Comparison of ENCODE assay signal across 13 cellular contexts in the genomic region with DNA sequence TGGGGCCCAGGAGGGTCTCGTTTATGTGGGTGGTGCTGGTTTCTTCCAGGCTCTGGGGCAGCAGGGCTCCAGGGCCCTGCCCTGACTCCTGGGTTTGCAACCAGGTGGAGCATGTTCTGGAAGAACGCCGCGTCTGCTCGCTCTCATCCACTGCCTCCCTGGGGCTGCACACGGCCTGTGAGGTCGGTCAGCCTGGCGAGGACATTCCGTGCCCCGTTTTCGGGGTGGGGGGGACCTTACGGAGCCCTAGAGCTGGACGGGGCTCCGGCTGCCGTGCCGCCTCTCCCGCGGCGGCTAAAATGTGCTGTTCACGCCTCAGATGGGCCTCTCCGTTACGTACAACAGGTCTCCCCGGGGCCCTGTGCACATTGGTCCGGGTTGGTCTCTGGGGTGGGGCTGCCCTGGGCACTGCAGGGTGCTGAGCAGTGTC. TPM values are rescaled to one million over a fixed set of nuclear protein-coding genes. Genes with fewer than 3 reads are reported as not detected.
A peak's percentile ranks its signal among the peaks of the same experiment; 100 is the strongest.
DNase-seq lines count a peak whose midpoint lies in the region; ATAC-seq, FAIRE-seq and TF ChIP-seq lines count a peak whose summit lies in the region.
"Had no signal": no experiment of that assay in that cellular context is flagged by ENCODE, and none has a peak within 500 bp of the region (broad histone marks: within the 10 kb centered on the region; RNA-seq: fewer than 3 reads in every experiment).

No MANE protein-coding gene starts in this region.

- H3K4me2 ChIP-seq in K562 (ENCODE audit: insufficient read depth, low read length) (no peak overlapping the region), keratinocyte (ENCODE audit: control insufficient read depth, extremely low read depth, insufficient read depth, low read depth, low read length) (peak overlapping the region; percentile 84)

- H3K27ac Mint-ChIP-seq in chondrocyte (ENCODE audit: unreplicated experiment), result no peak overlapping the region
- H3K27ac Mint-ChIP-seq: activated T-helper 2 cell treated with anti-CD3 and anti-CD28 coated beads, Interferon-gamma antibody, Interleukin-2, Interleukin-4, amounts not matched to agents 10 μg/mL and 5 μg/mL and 100 μg/mL, durations not matched to agents 14 hours and 24 hours and 36 hours had no signal

- in situ Hi-C loops in K562 (cut with MboI), result no loop called here

- DNase-seq in K562 (ENCODE audit: extremely low read depth in 1 of 4, low spot score in 3 of 4), result no peak
- no peak for DNase-seq in keratinocyte (ENCODE audit: low read depth, low spot score)
- peak in 1 of 2 donors; percentile 65 for DNase-seq in psoas muscle
- no peak for DNase-seq in chondrocyte (ENCODE audit: low spot score)
- DNase-seq in D341Med (ENCODE audit: low spot score), result no peak
- no peak for DNase-seq in AG08396 (ENCODE audit: low spot score)
- DNase-seq: NCI-H446 treated with DMSO at 0.1 percent for 48 hours, SHP77 had no signal

- no peaks in the 10 kb centered on the region for H3K9me3 ChIP-seq in K562 (replicated peaks; ENCODE audit: control insufficient read depth, insufficient read depth, low read depth, low read length)
- H3K9me3 ChIP-seq in keratinocyte (ENCODE audit: control insufficient read depth, low read depth, low read length), result no peaks in the 10 kb centered on the region
- no peaks in the 10 kb centered on the region for H3K9me3 ChIP-seq in psoas muscle

- H3K9me3 Mint-ChIP-seq in chondrocyte (ENCODE audit: low read depth), result no peaks in the 10 kb centered on the region
- H3K9me3 Mint-ChIP-seq: activated T-helper 2 cell treated with anti-CD3 and anti-CD28 coated beads, Interferon-gamma antibody, Interleukin-2, Interleukin-4, amounts not matched to agents 10 μg/mL and 5 μg/mL and 100 μg/mL, durations not matched to agents 14 hours and 24 hours and 36 hours had no signal

- CTCF ChIA-PET in K562 (lab: Yijun Ruan, JAX; ENCODE audit: low intra/inter-chr PET ratio), result no interaction called here

- H3K4me1 ChIP-seq in ACC112 (ENCODE audit: control insufficient read depth, insufficient read depth, low read length, unreplicated experiment) (peaks cover 27% of the 10 kb centered on the region), K562 (replicated peaks in 1 of 2; ENCODE audit: control insufficient read depth in 2 of 2, insufficient read depth in 2 of 2, low read length in 2 of 2) (peaks cover 17 to 82% of the 10 kb centered on the region in 2 experiments; a peak in 4 of 5 replicates), keratinocyte (ENCODE audit: control insufficient read depth, extremely low read depth, insufficient read depth, low read length) (peaks cover 29% of the 10 kb centered on the region), psoas muscle (peaks cover 54% of the 10 kb centered on the region)

- H3K4me3 ChIP-seq in ACC112 (ENCODE audit: low read depth, low read length) (peak overlapping the region; percentile 98), K562 (no peak overlapping the region), keratinocyte (ENCODE audit: control insufficient read depth in 2 of 3, extremely low read depth in 1 of 3, insufficient read depth in 2 of 3, low read depth in 1 of 3, low read length in 3 of 3) (peak overlapping the region; percentile 12 to 86 (median 22)), psoas muscle (peak overlapping the region; percentile 98)

- TF ChIP-seq RAD21 in K562 (CRISPR knock-in tag; conservative IDR thresholded peaks at IDR 0.05 in 1 of 2, IDR thresholded peaks at IDR 0.05 in 1 of 2), result no peak

- BruUV-seq in K562 (replicated peaks; lab: Mats Ljungman, UMichigan), result no TSS peak

- H3K79me2 ChIP-seq in ACC112 (ENCODE audit: control insufficient read depth, insufficient read depth, low read length, unreplicated experiment) (peaks cover 81% of the 10 kb centered on the region), K562 (ENCODE audit: control insufficient read depth, insufficient read depth, low read length) (peaks cover 78% of the 10 kb centered on the region), keratinocyte (ENCODE audit: control insufficient read depth, insufficient read depth, low read length) (peaks cover 80% of the 10 kb centered on the region)

- 78% methylated on average over 11 of the region's 24 CpGs for WGBS in K562 (ENCODE audit: insufficient coverage, low coverage, missing lambda C conversion rate)
- WGBS in psoas muscle, 3 donors, result 14 to 54% (median 18%) methylated on average over 24 of the region's 24 CpGs

- ATAC-seq in K562, result no peak
- peak in 2 of 4 donors; percentile 10 to 32 for ATAC-seq in psoas muscle
- no peak for ATAC-seq in GM21390 (IDR thresholded peaks at IDR 0.05; ENCODE audit: unreplicated experiment)
- ATAC-seq: HCT116 had no signal

- no peak for TF ChIP-seq POLR2A in K562 (conservative IDR thresholded peaks at IDR 0.05)

- H3K4me3 Mint-ChIP-seq in chondrocyte (ENCODE audit: unreplicated experiment), result no peak overlapping the region

- H2AFZ ChIP-seq in ACC112 (ENCODE audit: low read length, unreplicated experiment), result no peak overlapping the region
- H2AFZ ChIP-seq in K562 (ENCODE audit: low read depth, low read length), result no peak overlapping the region
- H2AFZ ChIP-seq in keratinocyte (ENCODE audit: control insufficient read depth, low read length), result no peak overlapping the region

- peak overlapping the region in 1 of 2 experiments; percentile 54; a peak in 1 of 4 replicates for H3K9ac ChIP-seq in K562 (ENCODE audit: insufficient read depth in 1 of 2, low read depth in 2 of 2, low read length in 2 of 2)
- peak overlapping the region; percentile 76 for H3K9ac ChIP-seq in keratinocyte (ENCODE audit: control insufficient read depth, extremely low read depth, insufficient read depth, low read length)

- intact Hi-C loops in K562 (cut with micrococcal nuclease) (no loop called here), psoas muscle (cut with DNase I) (no loop called here)

- H4K20me1 ChIP-seq in K562 (replicated peaks; ENCODE audit: control insufficient read depth, insufficient read depth, low read length) (peaks cover 72% of the 10 kb centered on the region), keratinocyte (ENCODE audit: control insufficient read depth, extremely low read depth, insufficient read depth, low read length) (peaks cover 5% of the 10 kb centered on the region)

- no peak for TF ChIP-seq EP300 in K562 (IDR thresholded peaks at IDR 0.05; ENCODE audit: low read length)

- H3K27me3 Mint-ChIP-seq in chondrocyte (ENCODE audit: low read depth), result no peaks in the 10 kb centered on the region

- peaks cover 3% of the 10 kb centered on the region for H3K9me1 ChIP-seq in K562 (ENCODE audit: control insufficient read depth, insufficient read depth, low read length)
- H3K9me1 ChIP-seq in keratinocyte (ENCODE audit: control insufficient read depth, extremely low read depth, insufficient read depth, low read length), result no peaks in the 10 kb centered on the region

- POLR2A ChIA-PET in K562 (lab: Yijun Ruan, JAX), result interaction anchor here (0.7 to 0.8 kb wide), 2 partner anchors 22 to 27 kb away, joined by 3 read pairs; no protein-coding TSS in a partner anchor

- no peak for FAIRE-seq in K562 (lab: Jason Lieb, UNC)
- FAIRE-seq in keratinocyte (lab: Jason Lieb, UNC), result no peak

- H3K27ac ChIP-seq in ACC112 (ENCODE audit: low read depth, low read length) (no peak overlapping the region), K562 (ENCODE audit: extremely low read depth, low read depth, low read length) (no peak overlapping the region), keratinocyte (ENCODE audit: control insufficient read depth, insufficient read depth, low read length) (no peak overlapping the region), psoas muscle (peak overlapping the region; percentile 86)

- TF ChIP-seq CTCF in K562 (IDR thresholded peaks at IDR 0.05 in 2 of 3, conservative IDR thresholded peaks at IDR 0.05 in 1 of 3; ENCODE audit: insufficient read depth in 2 of 3, low read depth in 1 of 3, low read length in 3 of 3) (no peak), keratinocyte (optimal IDR thresholded peaks at IDR 0.05 in 1 of 3, IDR thresholded peaks at IDR 0.05 in 1 of 3, conservative IDR thresholded peaks at IDR 0.05 in 1 of 3; ENCODE audit: extremely low read depth in 1 of 3, insufficient read depth in 2 of 3, low read length in 3 of 3) (no peak), psoas muscle (IDR thresholded peaks at IDR 0.05) (no peak), chondrocyte (IDR thresholded peaks at IDR 0.05) (no peak)

- H3K27me3 ChIP-seq in ACC112 (ENCODE audit: insufficient read depth, low read length), result no peaks in the 10 kb centered on the region
- no peaks in the 10 kb centered on the region for H3K27me3 ChIP-seq in K562 (ENCODE audit: control insufficient read depth in 2 of 2, insufficient read depth in 2 of 2, low read length in 2 of 2)
- H3K27me3 ChIP-seq in keratinocyte (ENCODE audit: control insufficient read depth, extremely low read depth, insufficient read depth, low read length), result no peaks in the 10 kb centered on the region
- H3K27me3 ChIP-seq in psoas muscle (ENCODE audit: insufficient read depth in 3 of 3, low read length in 2 of 3), result no peaks in the 10 kb centered on the region

- H3K36me3 ChIP-seq in ACC112 (ENCODE audit: insufficient read depth, low read length), result no peaks in the 10 kb centered on the region
- peaks cover 3% of the 10 kb centered on the region; the same call in 1 of the 3 replicates for H3K36me3 ChIP-seq in K562 (ENCODE audit: control insufficient read depth, insufficient read depth, low read length)
- H3K36me3 ChIP-seq in keratinocyte (ENCODE audit: control insufficient read depth in 2 of 2, extremely low read depth in 1 of 2, insufficient read depth in 2 of 2, low read length in 2 of 2), result no peaks in the 10 kb centered on the region
- no peaks in the 10 kb centered on the region for H3K36me3 ChIP-seq in psoas muscle (ENCODE audit: insufficient read depth in 1 of 2, low read depth in 1 of 2)

- dilution Hi-C loops in keratinocyte (cut with MboI; ENCODE audit: extremely low pct_ligation_motif_present, low sequenced_read_pairs), result no loop called here

- peaks cover 43% of the 10 kb centered on the region for H3K4me1 Mint-ChIP-seq in chondrocyte (ENCODE audit: low read depth)

- H3K36me3 Mint-ChIP-seq in chondrocyte (ENCODE audit: low read depth), result no peaks in the 10 kb centered on the region

RNA-seq across cellular contexts. Expression of a gene that starts 3.3 kb away (rescaled TPM):
- 18.8 and 42.3 TPM in 2 replicates for total RNA-seq in K562 (2011; cell fraction: chromatin; rRNA removed; ENCODE audit: low replicate concordance)
- 20.7 and 22.8 TPM in 2 replicates for total RNA-seq in K562 (2011; cell fraction: nucleolus; rRNA removed)
- 12.6 and 17.6 TPM in 2 replicates for total RNA-seq in K562 (2011; cell fraction: nucleoplasm; rRNA removed)
- total RNA-seq in K562 (2014; rRNA removed) (14.5 and 19.3 TPM in 2 replicates), K562 (2014; rRNA removed; fragmentation: Illumina TruSeq; extraction: Trizol) (7.0 and 12.7 TPM in 2 replicates), K562 (2015; rRNA removed; fragmentation: Illumina TruSeq; extraction: Trizol) (13.4 and 16.5 TPM in 2 replicates), K562 (2021) (24.3 and 24.8 TPM in 2 replicates), psoas muscle (10 to 100 TPM; 46.7 to 62.4 (median 52.0) TPM), chondrocyte (62.1 to 68.9 TPM (median 68.1 TPM) in 3 replicates)
- polyA plus RNA-seq in K562 (2011; rRNA removed) (3.6 and 9.7 TPM in 2 replicates), K562 (2014; fragmentation: Illumina TruSeq; extraction: Trizol) (23.5 and 24.5 TPM in 2 replicates), K562 (2014; fragmentation: Nextera tagmentation; extraction: Ambion mirVana) (under 1 TPM; 0.18 to 0.21 TPM), K562 (2014; rRNA removed) (16.6 and 18.2 TPM in 2 replicates), keratinocyte (12.7 to 47.8 TPM (median 17.6 TPM) in 3 replicates), psoas muscle (10 to 100 TPM; 32.9 to 85.2 (median 33.4) TPM)
- polyA plus RNA-seq in K562 (2011; cell fraction: cytosol; rRNA removed), result 11.1 and 14.7 TPM in 2 replicates
- 18.1 and 22.6 TPM in 2 replicates for polyA plus RNA-seq in K562 (2011; cell fraction: nucleus; rRNA removed)
- polyA plus RNA-seq in K562 (2012), result 22.6 and 23.5 TPM in 2 replicates
- 1.6 and 10.8 TPM in 2 replicates for polyA minus RNA-seq in K562 (2011; rRNA and poly(A)+ RNA removed)
- polyA minus RNA-seq in K562 (2011; cell fraction: cytosol; rRNA and poly(A)+ RNA removed), result 10.8 and 11.5 TPM in 2 replicates
- polyA minus RNA-seq in K562 (2011; cell fraction: nucleus; rRNA and poly(A)+ RNA removed), result 4.6 and 5.7 TPM in 2 replicates
- 5.3 TPM for polyA plus RNA-seq in keratinocyte (2011; ENCODE audit: low read depth)
- polyA plus RNA-seq in keratinocyte (2011; cell fraction: cytosol; rRNA removed), result 23.6 and 40.7 TPM in 2 replicates
- polyA plus RNA-seq in keratinocyte (2011; cell fraction: nucleus; rRNA removed), result 30.7 and 37.7 TPM in 2 replicates
- polyA plus RNA-seq in keratinocyte (2012; ENCODE audit: low replicate concordance), result 30.2 and 62.2 TPM in 2 replicates
- 28.8 to 128 TPM (median 38.1 TPM) in 3 replicates for polyA minus RNA-seq in keratinocyte
- 40.5 TPM for polyA minus RNA-seq in keratinocyte (2011; cell fraction: cytosol; rRNA and poly(A)+ RNA removed)
- polyA minus RNA-seq in keratinocyte (2011; cell fraction: nucleus; rRNA and poly(A)+ RNA removed), result 17.4 and 19.7 TPM in 2 replicates

RNA-seq across cellular contexts. Expression of a gene that starts 35.2 kb away (rescaled TPM):
- total RNA-seq in K562 (2011; cell fraction: chromatin; rRNA removed; ENCODE audit: low replicate concordance), result 147 and 335 TPM in 2 replicates
- 259 and 282 TPM in 2 replicates for total RNA-seq in K562 (2011; cell fraction: nucleolus; rRNA removed)
- total RNA-seq in K562 (2011; cell fraction: nucleoplasm; rRNA removed), result 209 and 242 TPM in 2 replicates
- total RNA-seq in K562 (2014; rRNA removed) (264 and 355 TPM in 2 replicates), K562 (2014; rRNA removed; fragmentation: Illumina TruSeq; extraction: Trizol) (75.8 and 89.1 TPM in 2 replicates), K562 (2015; rRNA removed; fragmentation: Illumina TruSeq; extraction: Trizol) (172 and 178 TPM in 2 replicates), K562 (2021) (347 and 360 TPM in 2 replicates), psoas muscle (100 to 1,000 TPM; 390 to 607 (median 551) TPM), chondrocyte (223 to 306 TPM (median 303 TPM) in 3 replicates)
- polyA plus RNA-seq in K562 (2011; rRNA removed) (280 and 366 TPM in 2 replicates), K562 (2014; fragmentation: Illumina TruSeq; extraction: Trizol) (235 and 381 TPM in 2 replicates), K562 (2014; fragmentation: Nextera tagmentation; extraction: Ambion mirVana) (1 to 10 TPM; 2.0 to 6.2 TPM), K562 (2014; rRNA removed) (316 and 334 TPM in 2 replicates), keratinocyte (249 to 337 TPM (median 316 TPM) in 3 replicates), psoas muscle (100 to 1,000 TPM; 450 to 786 (median 780) TPM)
- 357 and 770 TPM in 2 replicates for polyA plus RNA-seq in K562 (2011; cell fraction: cytosol; rRNA removed)
- polyA plus RNA-seq in K562 (2011; cell fraction: nucleus; rRNA removed), result 343 and 561 TPM in 2 replicates
- polyA plus RNA-seq in K562 (2012), result 396 and 430 TPM in 2 replicates
- polyA minus RNA-seq in K562 (2011; rRNA and poly(A)+ RNA removed), result 222 and 305 TPM in 2 replicates
- polyA minus RNA-seq in K562 (2011; cell fraction: cytosol; rRNA and poly(A)+ RNA removed), result 290 and 401 TPM in 2 replicates
- polyA minus RNA-seq in K562 (2011; cell fraction: nucleus; rRNA and poly(A)+ RNA removed), result 64.5 and 71.5 TPM in 2 replicates
- 171 TPM for polyA plus RNA-seq in keratinocyte (2011; ENCODE audit: low read depth)
- polyA plus RNA-seq in keratinocyte (2011; cell fraction: cytosol; rRNA removed), result 305 and 467 TPM in 2 replicates
- 152 and 214 TPM in 2 replicates for polyA plus RNA-seq in keratinocyte (2011; cell fraction: nucleus; rRNA removed)
- polyA plus RNA-seq in keratinocyte (2012; ENCODE audit: low replicate concordance), result 144 and 286 TPM in 2 replicates
- 324 to 462 TPM (median 417 TPM) in 3 replicates for polyA minus RNA-seq in keratinocyte
- polyA minus RNA-seq in keratinocyte (2011; cell fraction: cytosol; rRNA and poly(A)+ RNA removed), result 635 TPM
- polyA minus RNA-seq in keratinocyte (2011; cell fraction: nucleus; rRNA and poly(A)+ RNA removed), result 62.3 and 73.5 TPM in 2 replicates

RNA-seq across cellular contexts. Expression of a gene that starts 38.4 kb away (rescaled TPM):
- 0.35 TPM in 1 of 2 replicates, not detected in the other for total RNA-seq in K562 (2011; cell fraction: chromatin; rRNA removed; ENCODE audit: low replicate concordance)
- total RNA-seq in K562 (2011; cell fraction: nucleolus; rRNA removed), result 0.13 and 0.17 TPM in 2 replicates
- not detected in 2 replicates for total RNA-seq in K562 (2011; cell fraction: nucleoplasm; rRNA removed)
- total RNA-seq in K562 (2014; rRNA removed), result 0.09 TPM in 1 of 2 replicates, not detected in the other
- 0.07 and 0.13 TPM in 2 replicates for total RNA-seq in K562 (2014; rRNA removed; fragmentation: Illumina TruSeq; extraction: Trizol)
- 0.19 and 0.22 TPM in 2 replicates for total RNA-seq in K562 (2015; rRNA removed; fragmentation: Illumina TruSeq; extraction: Trizol)
- total RNA-seq in K562 (2021), result 0.13 and 0.24 TPM in 2 replicates
- 0.19 and 0.22 TPM in 2 replicates for polyA plus RNA-seq in K562 (2011; rRNA removed)
- 0.18 and 0.25 TPM in 2 replicates for polyA plus RNA-seq in K562 (2011; cell fraction: cytosol; rRNA removed)
- 0.29 and 0.40 TPM in 2 replicates for polyA plus RNA-seq in K562 (2011; cell fraction: nucleus; rRNA removed)
- polyA plus RNA-seq in K562 (2012), result 0.65 and 0.76 TPM in 2 replicates
- 0.10 and 0.22 TPM in 2 replicates for polyA plus RNA-seq in K562 (2014; fragmentation: Illumina TruSeq; extraction: Trizol)
- under 1 TPM in 1 of 2 experiments, not detected in 1; 0.03 TPM for polyA plus RNA-seq in K562 (2014; fragmentation: Nextera tagmentation; extraction: Ambion mirVana)
- 0.11 and 0.35 TPM in 2 replicates for polyA plus RNA-seq in K562 (2014; rRNA removed)
- polyA minus RNA-seq in K562 (2011; rRNA and poly(A)+ RNA removed), result 0.27 TPM in 1 of 2 replicates, not detected in the other
- polyA minus RNA-seq in K562 (2011; cell fraction: cytosol; rRNA and poly(A)+ RNA removed), result not detected in 2 replicates
- polyA minus RNA-seq in K562 (2011; cell fraction: nucleus; rRNA and poly(A)+ RNA removed), result 0.13 TPM in 1 of 2 replicates, not detected in the other
- polyA plus RNA-seq in keratinocyte, result 60.0 to 77.0 TPM (median 71.9 TPM) in 3 replicates
- 31.8 TPM for polyA plus RNA-seq in keratinocyte (2011; ENCODE audit: low read depth)
- polyA plus RNA-seq in keratinocyte (2011; cell fraction: cytosol; rRNA removed), result 59.1 and 99.8 TPM in 2 replicates
- polyA plus RNA-seq in keratinocyte (2011; cell fraction: nucleus; rRNA removed), result 31.2 and 40.4 TPM in 2 replicates
- polyA plus RNA-seq in keratinocyte (2012; ENCODE audit: low replicate concordance), result 92.2 and 95.0 TPM in 2 replicates
- polyA minus RNA-seq in keratinocyte, result 47.1 to 107 TPM (median 56.3 TPM) in 3 replicates
- polyA minus RNA-seq in keratinocyte (2011; cell fraction: cytosol; rRNA and poly(A)+ RNA removed), result 115 TPM
- 30.8 and 32.5 TPM in 2 replicates for polyA minus RNA-seq in keratinocyte (2011; cell fraction: nucleus; rRNA and poly(A)+ RNA removed)
- total RNA-seq in psoas muscle, result 1 to 10 TPM in 3 of 4 donors, under 1 TPM in 1; 0.91 to 1.9 (median 1.3) TPM
- polyA plus RNA-seq in psoas muscle, result under 1 TPM; 0.18 to 0.56 (median 0.31) TPM
- total RNA-seq in chondrocyte, result not detected in 3 replicates
- polyA plus RNA-seq: AG04450 had no signal
